Comparison of ENCODE assay signal across 12 cellular contexts in genomic region chr5:83556190-83556589, GRCh38.
DNase-seq lines count a peak whose midpoint lies in the region; ATAC-seq and TF ChIP-seq lines count a peak whose summit lies in the region.
"Had no signal": no experiment of that assay in that cellular context is flagged by ENCODE, and none has a peak within 500 bp of the region (broad histone marks: within the 10 kb centered on the region; RNA-seq: fewer than 3 reads in every experiment).

No MANE protein-coding gene starts in this region.

- H3K4me3 ChIP-seq in osteoblast (ENCODE audit: insufficient read depth, low read length), result no peak overlapping the region

- no peaks in the 10 kb centered on the region for H4K20me1 ChIP-seq in osteoblast (ENCODE audit: insufficient read depth, low read length)

- ATAC-seq in GM18907 (IDR thresholded peaks at IDR 0.05; ENCODE audit: unreplicated experiment) (peak; percentile 90), GM21619 (IDR thresholded peaks at IDR 0.05; ENCODE audit: unreplicated experiment) (peak; percentile 96), HG03135 (IDR thresholded peaks at IDR 0.05; ENCODE audit: unreplicated experiment) (peak; percentile 59), foreskin keratinocyte (no peak), HG03108 (IDR thresholded peaks at IDR 0.05; ENCODE audit: unreplicated experiment) (no peak), HG02973 (IDR thresholded peaks at IDR 0.05; ENCODE audit: unreplicated experiment) (no peak)

- H3K4me1 ChIP-seq in osteoblast (ENCODE audit: insufficient read depth, low read length) (peaks cover 25% of the 10 kb centered on the region), foreskin keratinocyte (no peaks in the 10 kb centered on the region)

- TF ChIP-seq CTCF in osteoblast (IDR thresholded peaks at IDR 0.05; ENCODE audit: extremely low read depth, low read depth, low read length) (no peak), foreskin keratinocyte (conservative IDR thresholded peaks at IDR 0.05) (no peak)

- no peak overlapping the region for H3K4me2 ChIP-seq in osteoblast (ENCODE audit: insufficient read depth, low read length)

- H3K79me2 ChIP-seq in osteoblast (ENCODE audit: insufficient read depth, low read length), result no peaks in the 10 kb centered on the region

- peaks cover 58% of the 10 kb centered on the region for H3K36me3 ChIP-seq in osteoblast (ENCODE audit: insufficient read depth, low read length)

- H3K9me3 ChIP-seq in osteoblast (ENCODE audit: low read depth, low read length), result no peaks in the 10 kb centered on the region

- DNase-seq in osteoblast (ENCODE audit: insufficient read length, low spot score, missing footprints), result no peak
- DNase-seq in foreskin keratinocyte, result no peak
- DNase-seq: activated gamma-delta T cell treated with Interleukin-2 at 50 U/mL for 16 hours, dermis blood vessel endothelial cell, naive B cell, NCI-H1694, NCI-H510A treated with DMSO at 0.1 percent for 48 hours had no signal

- H3K27me3 ChIP-seq in osteoblast (ENCODE audit: insufficient read depth, low read length) (no peaks in the 10 kb centered on the region), foreskin keratinocyte (no peaks in the 10 kb centered on the region)

- H2AFZ ChIP-seq in osteoblast (ENCODE audit: low read length), result no peak overlapping the region

- H3K27ac ChIP-seq in osteoblast (ENCODE audit: low read depth, low read length) (peak overlapping the region; percentile 8), foreskin keratinocyte (no peak overlapping the region)

Comparison
In these comparisons a context has a peak if more than half of its experiments do, and no peak if none do; other contexts are left out.
1. ATAC-seq: peak in GM18907 (single experiment), GM21619 (single experiment) and HG03135 (single experiment); none in foreskin keratinocyte (single experiment), HG03108 (single experiment) and HG02973 (single experiment).